8 cellular contexts compared by ENCODE assay signal in genomic region chr1:41383094-41383852, GRCh38. TPM values are rescaled to one million over a fixed set of nuclear protein-coding genes. Genes with fewer than 3 reads are reported as not detected.
DNase-seq lines count a peak whose midpoint lies in the region; ATAC-seq and TF ChIP-seq lines count a peak whose summit lies in the region.

No MANE protein-coding gene starts in this region.

- H3K27ac Mint-ChIP-seq in activated naive CD8-positive, alpha-beta T cell treated with anti-CD3 and anti-CD28 coated beads for 36 hours = no peak overlapping the region

- peak overlapping the region; percentile 33 to 56 for H3K4me3 ChIP-seq in left lung
- H3K4me3 ChIP-seq in transverse colon = peak overlapping the region; percentile 31 to 63 (median 44)

- H3K27me3 ChIP-seq in left lung = peaks cover 0 to 62% of the 10 kb centered on the region in 2 donors
- H3K27me3 ChIP-seq in transverse colon = peaks cover 37% of the 10 kb centered on the region

- H3K9me3 Mint-ChIP-seq in activated naive CD8-positive, alpha-beta T cell treated with anti-CD3 and anti-CD28 coated beads for 36 hours = no peaks in the 10 kb centered on the region

- no peak for TF ChIP-seq EP300 in transverse colon (IDR thresholded peaks at IDR 0.05; ENCODE audit: low read depth)

- peaks cover 69% of the 10 kb centered on the region for H3K27me3 Mint-ChIP-seq in activated naive CD8-positive, alpha-beta T cell treated with anti-CD3 and anti-CD28 coated beads for 36 hours

- peak overlapping the region; percentile 48 for H3K4me3 Mint-ChIP-seq in activated naive CD8-positive, alpha-beta T cell treated with anti-CD3 and anti-CD28 coated beads for 36 hours

- no peak for TF ChIP-seq POLR2A in transverse colon (IDR thresholded peaks at IDR 0.05)

- DNase-seq in stimulated activated CD4-positive, alpha-beta T cell treated with anti-CD3 and anti-CD28 coated beads, Interleukin-1b, Interleukin-23, amount 100 ng/mL, for 48 hours = peak; percentile 39
- DNase-seq in stimulated activated CD4-positive, alpha-beta T cell treated with anti-CD3 and anti-CD28 coated beads, Interleukin-12 subunit alpha, Interleukin-12 subunit beta, amount 100 ng/mL, for 4 hours = no peak
- peak; percentile 24 for DNase-seq in activated naive CD8-positive, alpha-beta T cell treated with anti-CD3 and anti-CD28 coated beads for 36 hours
- no peak for DNase-seq in left lung
- no peak for DNase-seq in transverse colon
- no peak for DNase-seq in central memory CD4-positive, alpha-beta T cell
- DNase-seq in G401 (ENCODE audit: low spot score) = no peak

- H3K9me3 ChIP-seq in left lung = no peaks in the 10 kb centered on the region
- no peaks in the 10 kb centered on the region for H3K9me3 ChIP-seq in transverse colon

- H3K36me3 ChIP-seq in left lung (no peaks in the 10 kb centered on the region), transverse colon (no peaks in the 10 kb centered on the region)

- no peaks in the 10 kb centered on the region for H3K36me3 Mint-ChIP-seq in activated naive CD8-positive, alpha-beta T cell treated with anti-CD3 and anti-CD28 coated beads for 36 hours

- peak; percentile 4 for ATAC-seq in left lung
- no peak for ATAC-seq in HG03565 (IDR thresholded peaks at IDR 0.05; ENCODE audit: unreplicated experiment)

- intact Hi-C loops in left lung (cut with DNase I) = no loop called here
- intact Hi-C loops in transverse colon (cut with DNase I; ENCODE audit: low total_unique reads) = no loop called here

- peaks cover 8% of the 10 kb centered on the region for H3K4me1 Mint-ChIP-seq in activated naive CD8-positive, alpha-beta T cell treated with anti-CD3 and anti-CD28 coated beads for 36 hours

- H3K27ac ChIP-seq in left lung (peak overlapping the region; percentile 78 to 79), transverse colon (peak overlapping the region; percentile 84 to 95 (median 88))

- in situ Hi-C loops in transverse colon (cut with MboI; ENCODE audit: low pct_ligation_motif_present in 1 of 4, low pct_unique_long_range_greater_than_20kb in 1 of 4, low sequenced_read_pairs in 3 of 4) (no loop called here), G401 (cut with HindIII; ENCODE audit: low sequenced_read_pairs) (no loop called here)

- 25 to 27% methylated on average over 10 to 45 of the region's 45 CpGs for WGBS in transverse colon (ENCODE audit: low coverage in 1 of 2), 2 donors

- TF ChIP-seq CTCF in left lung (IDR thresholded peaks at IDR 0.05) = no peak
- TF ChIP-seq CTCF in transverse colon (IDR thresholded peaks at IDR 0.05) = no peak

- peaks cover 4 to 37% of the 10 kb centered on the region in 2 donors for H3K4me1 ChIP-seq in left lung
- peaks cover 8 to 41% (median 28%) of the 10 kb centered on the region in 4 donors for H3K4me1 ChIP-seq in transverse colon

RNA-seq across cellular contexts. Expression of gene FOXO6, which starts 22.0 kb away (rescaled TPM):
- total RNA-seq in activated naive CD8-positive, alpha-beta T cell treated with anti-CD3 and anti-CD28 coated beads for 36 hours = under 1 TPM; 0.19 to 0.34 TPM
- 1 to 10 TPM in 1 of 2 donors, under 1 TPM in 1; 0.63 to 1.0 TPM for total RNA-seq in left lung
- total RNA-seq in transverse colon = 1 to 10 TPM in 1 of 4 donors, under 1 TPM in 1, not detected in 2; 0.14 to 4.1 TPM
- 0.51 and 1.5 TPM in 2 replicates for total RNA-seq in G401 (2014; rRNA removed; shearing (Covaris generic))

Comparison
In these comparisons a context has a peak if more than half of its experiments do, and no peak if none do; other contexts are left out.
1. DNase-seq: peak in stimulated activated CD4-positive, alpha-beta T cell treated with anti-CD3 and anti-CD28 coated beads, Interleukin-1b, Interleukin-23, amount 100 ng/mL, for 48 hours (single experiment) and activated naive CD8-positive, alpha-beta T cell treated with anti-CD3 and anti-CD28 coated beads for 36 hours (single experiment); none in stimulated activated CD4-positive, alpha-beta T cell treated with anti-CD3 and anti-CD28 coated beads, Interleukin-12 subunit alpha, Interleukin-12 subunit beta, amount 100 ng/mL, for 4 hours (single experiment), left lung (0 of 2), transverse colon (single experiment), central memory CD4-positive, alpha-beta T cell (single experiment) and G401 (single experiment).